ENCODE assay signal across 1 cellular context in the genomic region with DNA sequence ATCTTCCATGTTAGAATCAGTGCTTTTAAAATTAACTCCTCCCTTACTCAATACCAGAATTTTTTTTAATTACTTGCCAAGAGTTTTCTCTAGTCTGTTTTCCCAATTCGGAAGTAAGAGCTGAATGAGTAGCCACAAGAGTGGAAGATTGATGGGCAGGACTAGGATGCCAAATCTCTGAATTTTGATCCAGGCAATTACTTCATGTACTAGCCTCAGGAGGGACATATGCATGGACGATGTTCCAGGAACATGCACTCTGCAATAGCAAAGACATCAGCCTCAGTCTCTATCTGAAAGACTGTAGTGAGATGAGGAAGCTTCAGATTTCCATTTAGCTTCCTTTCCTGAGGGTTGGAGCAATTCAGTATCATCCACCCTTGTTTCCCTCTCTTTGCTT.
TF ChIP-seq lines count a peak whose summit lies in the region.

No MANE protein-coding gene starts in this region.

TF ChIP-seq in GM23338, 12 proteins besides CTCF, POLR2A, EP300 and RAD21:
- TF ChIP-seq, protein P1, sequence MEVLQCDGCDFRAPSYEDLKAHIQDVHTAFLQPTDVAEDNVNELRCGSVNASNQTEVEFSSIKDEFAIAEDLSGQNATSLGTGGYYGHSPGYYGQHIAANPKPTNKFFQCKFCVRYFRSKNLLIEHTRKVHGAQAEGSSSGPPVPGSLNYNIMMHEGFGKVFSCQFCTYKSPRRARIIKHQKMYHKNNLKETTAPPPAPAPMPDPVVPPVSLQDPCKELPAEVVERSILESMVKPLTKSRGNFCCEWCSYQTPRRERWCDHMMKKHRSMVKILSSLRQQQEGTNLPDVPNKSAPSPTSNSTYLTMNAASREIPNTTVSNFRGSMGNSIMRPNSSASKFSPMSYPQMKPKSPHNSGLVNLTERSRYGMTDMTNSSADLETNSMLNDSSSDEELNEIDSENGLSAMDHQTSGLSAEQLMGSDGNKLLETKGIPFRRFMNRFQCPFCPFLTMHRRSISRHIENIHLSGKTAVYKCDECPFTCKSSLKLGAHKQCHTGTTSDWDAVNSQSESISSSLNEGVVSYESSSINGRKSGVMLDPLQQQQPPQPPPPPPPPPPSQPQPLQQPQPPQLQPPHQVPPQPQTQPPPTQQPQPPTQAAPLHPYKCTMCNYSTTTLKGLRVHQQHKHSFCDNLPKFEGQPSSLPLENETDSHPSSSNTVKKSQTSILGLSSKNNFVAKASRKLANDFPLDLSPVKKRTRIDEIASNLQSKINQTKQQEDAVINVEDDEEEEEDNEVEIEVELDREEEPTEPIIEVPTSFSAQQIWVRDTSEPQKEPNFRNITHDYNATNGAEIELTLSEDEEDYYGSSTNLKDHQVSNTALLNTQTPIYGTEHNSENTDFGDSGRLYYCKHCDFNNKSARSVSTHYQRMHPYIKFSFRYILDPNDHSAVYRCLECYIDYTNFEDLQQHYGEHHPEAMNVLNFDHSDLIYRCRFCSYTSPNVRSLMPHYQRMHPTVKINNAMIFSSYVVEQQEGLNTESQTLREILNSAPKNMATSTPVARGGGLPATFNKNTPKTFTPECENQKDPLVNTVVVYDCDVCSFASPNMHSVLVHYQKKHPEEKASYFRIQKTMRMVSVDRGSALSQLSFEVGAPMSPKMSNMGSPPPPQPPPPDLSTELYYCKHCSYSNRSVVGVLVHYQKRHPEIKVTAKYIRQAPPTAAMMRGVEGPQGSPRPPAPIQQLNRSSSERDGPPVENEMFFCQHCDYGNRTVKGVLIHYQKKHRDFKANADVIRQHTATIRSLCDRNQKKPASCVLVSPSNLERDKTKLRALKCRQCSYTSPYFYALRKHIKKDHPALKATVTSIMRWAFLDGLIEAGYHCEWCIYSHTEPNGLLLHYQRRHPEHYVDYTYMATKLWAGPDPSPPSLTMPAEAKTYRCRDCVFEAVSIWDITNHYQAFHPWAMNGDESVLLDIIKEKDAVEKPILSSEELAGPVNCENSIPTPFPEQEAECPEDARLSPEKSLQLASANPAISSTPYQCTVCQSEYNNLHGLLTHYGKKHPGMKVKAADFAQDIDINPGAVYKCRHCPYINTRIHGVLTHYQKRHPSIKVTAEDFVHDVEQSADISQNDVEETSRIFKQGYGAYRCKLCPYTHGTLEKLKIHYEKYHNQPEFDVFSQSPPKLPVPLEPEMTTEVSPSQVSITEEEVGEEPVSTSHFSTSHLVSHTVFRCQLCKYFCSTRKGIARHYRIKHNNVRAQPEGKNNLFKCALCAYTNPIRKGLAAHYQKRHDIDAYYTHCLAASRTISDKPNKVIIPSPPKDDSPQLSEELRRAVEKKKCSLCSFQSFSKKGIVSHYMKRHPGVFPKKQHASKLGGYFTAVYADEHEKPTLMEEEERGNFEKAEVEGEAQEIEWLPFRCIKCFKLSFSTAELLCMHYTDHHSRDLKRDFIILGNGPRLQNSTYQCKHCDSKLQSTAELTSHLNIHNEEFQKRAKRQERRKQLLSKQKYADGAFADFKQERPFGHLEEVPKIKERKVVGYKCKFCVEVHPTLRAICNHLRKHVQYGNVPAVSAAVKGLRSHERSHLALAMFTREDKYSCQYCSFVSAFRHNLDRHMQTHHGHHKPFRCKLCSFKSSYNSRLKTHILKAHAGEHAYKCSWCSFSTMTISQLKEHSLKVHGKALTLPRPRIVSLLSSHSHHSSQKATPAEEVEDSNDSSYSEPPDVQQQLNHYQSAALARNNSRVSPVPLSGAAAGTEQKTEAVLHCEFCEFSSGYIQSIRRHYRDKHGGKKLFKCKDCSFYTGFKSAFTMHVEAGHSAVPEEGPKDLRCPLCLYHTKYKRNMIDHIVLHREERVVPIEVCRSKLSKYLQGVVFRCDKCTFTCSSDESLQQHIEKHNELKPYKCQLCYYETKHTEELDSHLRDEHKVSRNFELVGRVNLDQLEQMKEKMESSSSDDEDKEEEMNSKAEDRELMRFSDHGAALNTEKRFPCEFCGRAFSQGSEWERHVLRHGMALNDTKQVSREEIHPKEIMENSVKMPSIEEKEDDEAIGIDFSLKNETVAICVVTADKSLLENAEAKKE (CRISPR knock-in tag; IDR thresholded peaks at IDR 0.05): no peak
- TF ChIP-seq NANOG (IDR thresholded peaks at IDR 0.05; ENCODE audit: borderline replicate concordance) (no peak), EZH2 (IDR thresholded peaks at IDR 0.05; ENCODE audit: low read depth, unreplicated experiment) (no peak), POLR2AphosphoS5 (IDR thresholded peaks at IDR 0.05; ENCODE audit: low read depth) (no peak), JUNB (IDR thresholded peaks at IDR 0.05; ENCODE audit: unreplicated experiment) (no peak), ZNF331 (CRISPR knock-in tag; IDR thresholded peaks at IDR 0.05; ENCODE audit: low read depth) (no peak), ZNF114 (CRISPR knock-in tag; IDR thresholded peaks at IDR 0.05) (no peak), CREB1 (CRISPR knock-in tag; IDR thresholded peaks at IDR 0.05; ENCODE audit: low read depth) (no peak), STAT1 (IDR thresholded peaks at IDR 0.05; ENCODE audit: unreplicated experiment) (no peak), EZH2phosphoT487 (IDR thresholded peaks at IDR 0.05; ENCODE audit: unreplicated experiment) (no peak)
- TF ChIP-seq, protein P2, sequence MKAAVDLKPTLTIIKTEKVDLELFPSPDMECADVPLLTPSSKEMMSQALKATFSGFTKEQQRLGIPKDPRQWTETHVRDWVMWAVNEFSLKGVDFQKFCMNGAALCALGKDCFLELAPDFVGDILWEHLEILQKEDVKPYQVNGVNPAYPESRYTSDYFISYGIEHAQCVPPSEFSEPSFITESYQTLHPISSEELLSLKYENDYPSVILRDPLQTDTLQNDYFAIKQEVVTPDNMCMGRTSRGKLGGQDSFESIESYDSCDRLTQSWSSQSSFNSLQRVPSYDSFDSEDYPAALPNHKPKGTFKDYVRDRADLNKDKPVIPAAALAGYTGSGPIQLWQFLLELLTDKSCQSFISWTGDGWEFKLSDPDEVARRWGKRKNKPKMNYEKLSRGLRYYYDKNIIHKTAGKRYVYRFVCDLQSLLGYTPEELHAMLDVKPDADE (IDR thresholded peaks at IDR 0.05): no peak
- TF ChIP-seq, protein P3, sequence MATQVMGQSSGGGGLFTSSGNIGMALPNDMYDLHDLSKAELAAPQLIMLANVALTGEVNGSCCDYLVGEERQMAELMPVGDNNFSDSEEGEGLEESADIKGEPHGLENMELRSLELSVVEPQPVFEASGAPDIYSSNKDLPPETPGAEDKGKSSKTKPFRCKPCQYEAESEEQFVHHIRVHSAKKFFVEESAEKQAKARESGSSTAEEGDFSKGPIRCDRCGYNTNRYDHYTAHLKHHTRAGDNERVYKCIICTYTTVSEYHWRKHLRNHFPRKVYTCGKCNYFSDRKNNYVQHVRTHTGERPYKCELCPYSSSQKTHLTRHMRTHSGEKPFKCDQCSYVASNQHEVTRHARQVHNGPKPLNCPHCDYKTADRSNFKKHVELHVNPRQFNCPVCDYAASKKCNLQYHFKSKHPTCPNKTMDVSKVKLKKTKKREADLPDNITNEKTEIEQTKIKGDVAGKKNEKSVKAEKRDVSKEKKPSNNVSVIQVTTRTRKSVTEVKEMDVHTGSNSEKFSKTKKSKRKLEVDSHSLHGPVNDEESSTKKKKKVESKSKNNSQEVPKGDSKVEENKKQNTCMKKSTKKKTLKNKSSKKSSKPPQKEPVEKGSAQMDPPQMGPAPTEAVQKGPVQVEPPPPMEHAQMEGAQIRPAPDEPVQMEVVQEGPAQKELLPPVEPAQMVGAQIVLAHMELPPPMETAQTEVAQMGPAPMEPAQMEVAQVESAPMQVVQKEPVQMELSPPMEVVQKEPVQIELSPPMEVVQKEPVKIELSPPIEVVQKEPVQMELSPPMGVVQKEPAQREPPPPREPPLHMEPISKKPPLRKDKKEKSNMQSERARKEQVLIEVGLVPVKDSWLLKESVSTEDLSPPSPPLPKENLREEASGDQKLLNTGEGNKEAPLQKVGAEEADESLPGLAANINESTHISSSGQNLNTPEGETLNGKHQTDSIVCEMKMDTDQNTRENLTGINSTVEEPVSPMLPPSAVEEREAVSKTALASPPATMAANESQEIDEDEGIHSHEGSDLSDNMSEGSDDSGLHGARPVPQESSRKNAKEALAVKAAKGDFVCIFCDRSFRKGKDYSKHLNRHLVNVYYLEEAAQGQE (IDR thresholded peaks at IDR 0.05; ENCODE audit: unreplicated experiment): no peak
